19 cellular contexts compared by ENCODE assay signal in genomic region chr3:156477306-156477705, GRCh38.
DNase-seq lines count a peak whose midpoint lies in the region; ATAC-seq and TF ChIP-seq lines count a peak whose summit lies in the region.
"Had no signal": no experiment of that assay in that cellular context is flagged by ENCODE, and none has a peak within 500 bp of the region (broad histone marks: within the 10 kb centered on the region; RNA-seq: fewer than 3 reads in every experiment).

No MANE protein-coding gene starts in this region.

- DNase-seq in EH (ENCODE audit: low read depth): peak; percentile 63
- DNase-seq in RPMI7951 (ENCODE audit: low read depth): peak; percentile 54
- peak; percentile 72 for DNase-seq in fibroblast of gingiva (ENCODE audit: low read depth)
- peak; percentile 43 for DNase-seq in neural progenitor cell (ENCODE audit: low spot score)
- DNase-seq in NCI-H446 (lab: John Stamatoyannopoulos, UW): no peak
- no peak for DNase-seq in activated T-cell treated with anti-CD3 and anti-CD28 coated beads for 4 hours
- DNase-seq: activated CD8-positive, alpha-beta T cell treated with anti-CD3 and anti-CD28 coated beads, Interleukin-2, amount 10 ng/mL, durations not matched to agents 7 days and 5 days; activated effector memory CD4-positive, alpha-beta T cell treated with Interleukin-2 at 50 U/mL for 16 hours; NCI-H1694; NCI-H510A treated with DMSO at 0.1 percent for 48 hours; nucleus accumbens; upper lobe of left lung had no signal

- H2AFZ ChIP-seq in neural progenitor cell (replicated peaks): no peak overlapping the region

- no peak overlapping the region for H3K9ac ChIP-seq in neural progenitor cell
- H3K9ac ChIP-seq: BLaER1 treated with 17β-estradiol and CSF1 and Interleukin-3, amounts not matched to agents 10 nM and 100 nM had no signal

- H3K4me1 ChIP-seq in neural progenitor cell: no peaks in the 10 kb centered on the region
- H3K4me1 ChIP-seq: upper lobe of left lung had no signal

- no peak overlapping the region for H3K27ac ChIP-seq in neural progenitor cell
- H3K27ac ChIP-seq: BLaER1 treated with 17β-estradiol and CSF1 and Interleukin-3, amounts not matched to agents 10 nM and 100 nM; SK-N-MC; skin epidermis; upper lobe of left lung had no signal

- no peaks in the 10 kb centered on the region for H3K36me3 ChIP-seq in neural progenitor cell
- H3K36me3 ChIP-seq: BLaER1 treated with 17β-estradiol and CSF1 and Interleukin-3, amounts not matched to agents 10 nM and 100 nM; upper lobe of left lung had no signal

- no peak overlapping the region for H3K27ac Mint-ChIP-seq in neural progenitor cell
- H3K27ac Mint-ChIP-seq: activated CD8-positive, alpha-beta T cell treated with anti-CD3 and anti-CD28 coated beads, Interleukin-2, amount 10 ng/mL, durations not matched to agents 7 days and 5 days; stimulated activated effector memory CD8-positive, alpha-beta T cell treated with anti-CD3 and anti-CD28 coated beads, Interleukin-12 subunit alpha, Interleukin-12 subunit beta, amount 100 ng/mL, for 72 hours had no signal

- no peaks in the 10 kb centered on the region for H3K9me3 ChIP-seq in neural progenitor cell (ENCODE audit: low read depth)
- H3K9me3 ChIP-seq: BLaER1 treated with 17β-estradiol and CSF1 and Interleukin-3, amounts not matched to agents 10 nM and 100 nM; upper lobe of left lung had no signal

- H3K79me2 ChIP-seq in neural progenitor cell (ENCODE audit: low read depth): no peaks in the 10 kb centered on the region

- peaks cover 14% of the 10 kb centered on the region for H3K4me1 Mint-ChIP-seq in neural progenitor cell

- H3K9me3 Mint-ChIP-seq in neural progenitor cell: no peaks in the 10 kb centered on the region
- H3K9me3 Mint-ChIP-seq: brain; stimulated activated effector memory CD8-positive, alpha-beta T cell treated with anti-CD3 and anti-CD28 coated beads, Interleukin-12 subunit alpha, Interleukin-12 subunit beta, amount 100 ng/mL, for 72 hours had no signal

- H3K27me3 Mint-ChIP-seq in neural progenitor cell (ENCODE audit: insufficient read depth, low read depth): no peaks in the 10 kb centered on the region

- no peak for ATAC-seq in GM19397 (IDR thresholded peaks at IDR 0.05; ENCODE audit: unreplicated experiment)
- no peak for ATAC-seq in HG02571 (IDR thresholded peaks at IDR 0.05; ENCODE audit: unreplicated experiment)
- ATAC-seq: activated CD8-positive, alpha-beta T cell treated with anti-CD3 and anti-CD28 coated beads, Interleukin-2, amount 10 ng/mL, durations not matched to agents 7 days and 5 days; stimulated activated effector memory CD8-positive, alpha-beta T cell treated with anti-CD3 and anti-CD28 coated beads, Interleukin-12 subunit alpha, Interleukin-12 subunit beta, amount 100 ng/mL, for 72 hours had no signal

- no peaks in the 10 kb centered on the region for H3F3A ChIP-seq in neural progenitor cell (ENCODE audit: low read depth)

- no peaks in the 10 kb centered on the region for H3K27me3 ChIP-seq in neural progenitor cell
- H3K27me3 ChIP-seq: BLaER1 treated with 17β-estradiol and CSF1 and Interleukin-3, amounts not matched to agents 10 nM and 100 nM; upper lobe of left lung had no signal

- no peak overlapping the region for H3K4me3 ChIP-seq in neural progenitor cell
- H3K4me3 ChIP-seq: BLaER1 treated with 17β-estradiol and CSF1 and Interleukin-3, amounts not matched to agents 10 nM and 100 nM; SK-N-MC; skin epidermis; upper lobe of left lung had no signal

- no peak overlapping the region for H3K4me3 Mint-ChIP-seq in neural progenitor cell
- H3K4me3 Mint-ChIP-seq: activated CD8-positive, alpha-beta T cell treated with anti-CD3 and anti-CD28 coated beads, Interleukin-2, amount 10 ng/mL, durations not matched to agents 7 days and 5 days; brain; stimulated activated effector memory CD8-positive, alpha-beta T cell treated with anti-CD3 and anti-CD28 coated beads, Interleukin-12 subunit alpha, Interleukin-12 subunit beta, amount 100 ng/mL, for 72 hours had no signal

- no peak for TF ChIP-seq CTCF in neural progenitor cell (IDR thresholded peaks at IDR 0.05)

- no peak overlapping the region for H3K4me2 ChIP-seq in neural progenitor cell
- H3K4me2 ChIP-seq: BLaER1 treated with 17β-estradiol and CSF1 and Interleukin-3, amounts not matched to agents 10 nM and 100 nM had no signal

- no peaks in the 10 kb centered on the region for H4K20me1 ChIP-seq in neural progenitor cell (ENCODE audit: low read depth)
- H4K20me1 ChIP-seq: BLaER1 treated with 17β-estradiol and CSF1 and Interleukin-3, amounts not matched to agents 10 nM and 100 nM had no signal

- no peaks in the 10 kb centered on the region for H3K36me3 Mint-ChIP-seq in neural progenitor cell
- H3K36me3 Mint-ChIP-seq: brain; stimulated activated effector memory CD8-positive, alpha-beta T cell treated with anti-CD3 and anti-CD28 coated beads, Interleukin-12 subunit alpha, Interleukin-12 subunit beta, amount 100 ng/mL, for 72 hours had no signal

Comparison
In these comparisons a context has a peak if more than half of its experiments do, and no peak if none do; other contexts are left out.
1. DNase-seq: peak in EH (single experiment), RPMI7951 (single experiment), fibroblast of gingiva (single experiment) and neural progenitor cell (single experiment); none in NCI-H446 (0 of 2) and activated T-cell treated with anti-CD3 and anti-CD28 coated beads for 4 hours (single experiment).